ENCODE assay signal across 12 cellular contexts in genomic region chr1:246161626-246162025, GRCh38.
DNase-seq lines count a peak whose midpoint lies in the region; TF ChIP-seq lines count a peak whose summit lies in the region.
"Had no signal": no experiment of that assay in that cellular context is flagged by ENCODE, and none has a peak within 500 bp of the region (broad histone marks: within the 10 kb centered on the region; RNA-seq: fewer than 3 reads in every experiment).

No MANE protein-coding gene starts in this region.

- no peaks in the 10 kb centered on the region for H3F3A ChIP-seq in GM23248 (ENCODE audit: insufficient read depth)
- H3F3A ChIP-seq in SK-N-SH (replicated peaks; ENCODE audit: insufficient read depth): no peaks in the 10 kb centered on the region

- WGBS in GM23248 (ENCODE audit: low coverage in 1 of 2, low lambda C conversion rate in 2 of 2, missing lambda C conversion rate in 2 of 2), 2 experiments: 86 to 100% methylated on average over 1 of the region's 1 CpG
- 100% methylated on average over 1 of the region's 1 CpG for WGBS in SK-N-SH (ENCODE audit: low lambda C conversion rate)

- H3K9ac ChIP-seq in GM23248 (no peak overlapping the region), SK-N-SH (no peak overlapping the region), fibroblast of lung (ENCODE audit: insufficient read depth, low read length) (no peak overlapping the region)
- H3K9ac ChIP-seq: BLaER1 had no signal

- no peaks in the 10 kb centered on the region for H3K9me2 ChIP-seq in GM23248 (ENCODE audit: insufficient read depth)
- no peaks in the 10 kb centered on the region for H3K9me2 ChIP-seq in SK-N-SH

- H3K36me3 ChIP-seq in GM23248 (ENCODE audit: low read depth) (no peaks in the 10 kb centered on the region), SK-N-SH (replicated peaks in 1 of 2; ENCODE audit: control insufficient read depth in 1 of 2, insufficient read depth in 2 of 2, low read length in 1 of 2) (no peaks in the 10 kb centered on the region), fibroblast of lung (ENCODE audit: control insufficient read depth, insufficient read depth, low read length) (no peaks in the 10 kb centered on the region)
- H3K36me3 ChIP-seq: BLaER1, right lobe of liver had no signal

- no peak overlapping the region for H3K4me3 ChIP-seq in AG04450 (ENCODE audit: low read depth, low read length)
- no peak overlapping the region for H3K4me3 ChIP-seq in GM23248
- no peak overlapping the region for H3K4me3 ChIP-seq in SK-N-SH (ENCODE audit: low read depth in 2 of 2, low read length in 1 of 2)
- no peak overlapping the region for H3K4me3 ChIP-seq in fibroblast of lung (replicated peaks in 1 of 4; ENCODE audit: control extremely low read depth in 1 of 4, insufficient read depth in 1 of 4, low read depth in 3 of 4, low read length in 4 of 4)
- H3K4me3 ChIP-seq: BLaER1, right lobe of liver had no signal

- H2AFZ ChIP-seq in GM23248: no peak overlapping the region
- H2AFZ ChIP-seq in SK-N-SH (ENCODE audit: low read depth): no peak overlapping the region
- H2AFZ ChIP-seq in fibroblast of lung (ENCODE audit: low read length): no peak overlapping the region

- CTCF ChIA-PET in AG04450 (lab: Charles Lee): no interaction called here
- CTCF ChIA-PET in SK-N-SH (lab: Yijun Ruan, JAX): interaction anchor here (0.7 kb wide), 1 partner anchor 1850 kb away, joined by 3 read pairs; no protein-coding TSS in a partner anchor

- POLR2A ChIA-PET in AG04450 (lab: Yijun Ruan, JAX): no interaction called here
- POLR2A ChIA-PET in SK-N-SH (lab: Yijun Ruan, JAX): no interaction called here

- no peak overlapping the region for H3K27ac ChIP-seq in AG04450 (ENCODE audit: low read depth, low read length)
- H3K27ac ChIP-seq in GM23248: no peak overlapping the region
- H3K27ac ChIP-seq in SK-N-SH (ENCODE audit: low read depth in 2 of 2, low read length in 1 of 2): peak overlapping the region in 1 of 2 experiments; percentile 47; a peak in 1 of 4 replicates
- no peak overlapping the region for H3K27ac ChIP-seq in fibroblast of lung (ENCODE audit: insufficient read depth, low read length)
- H3K27ac ChIP-seq: BLaER1, right lobe of liver had no signal

- H3K9me3 ChIP-seq in AG04450 (ENCODE audit: control insufficient read depth, insufficient read depth, low read length): no peaks in the 10 kb centered on the region
- no peaks in the 10 kb centered on the region for H3K9me3 ChIP-seq in GM23248 (ENCODE audit: low read depth)
- H3K9me3 ChIP-seq in SK-N-SH: no peaks in the 10 kb centered on the region
- no peaks in the 10 kb centered on the region for H3K9me3 ChIP-seq in fibroblast of lung (ENCODE audit: control insufficient read depth, insufficient read depth, low read depth, low read length)
- H3K9me3 ChIP-seq: BLaER1, right lobe of liver had no signal

- H3K79me2 ChIP-seq in GM23248 (ENCODE audit: insufficient read depth) (no peaks in the 10 kb centered on the region), SK-N-SH (ENCODE audit: insufficient read depth) (no peaks in the 10 kb centered on the region), fibroblast of lung (ENCODE audit: control insufficient read depth, insufficient read depth, low read length) (no peaks in the 10 kb centered on the region)

- H4K20me1 ChIP-seq in GM23248 (ENCODE audit: insufficient read depth): no peaks in the 10 kb centered on the region
- H4K20me1 ChIP-seq in SK-N-SH (ENCODE audit: insufficient read depth): no peaks in the 10 kb centered on the region
- H4K20me1 ChIP-seq in fibroblast of lung (ENCODE audit: control insufficient read depth, extremely low read depth, insufficient read depth, low read length): no peaks in the 10 kb centered on the region
- H4K20me1 ChIP-seq: BLaER1 had no signal

- H3K27me3 ChIP-seq in AG04450 (ENCODE audit: control insufficient read depth, insufficient read depth, low read length) (no peaks in the 10 kb centered on the region), GM23248 (replicated peaks; ENCODE audit: insufficient read depth) (no peaks in the 10 kb centered on the region), SK-N-SH (ENCODE audit: insufficient read depth) (no peaks in the 10 kb centered on the region), fibroblast of lung (ENCODE audit: control insufficient read depth, insufficient read depth, low read length) (no peaks in the 10 kb centered on the region)
- H3K27me3 ChIP-seq: BLaER1, right lobe of liver had no signal

- in situ Hi-C loops in GM23248 (cut with MboI): no loop called here

- 0 out of 2 replicates have a peak, but pooled peaks cover 8% of the 10 kb centered on the region for H3K4me1 ChIP-seq in GM23248 (ENCODE audit: insufficient read depth)
- H3K4me1 ChIP-seq in SK-N-SH (ENCODE audit: control insufficient read depth in 1 of 2, insufficient read depth in 2 of 2, low read depth in 1 of 2, low read length in 1 of 2): peaks cover 1 to 3% of the 10 kb centered on the region in 2 experiments; a peak in 3 of 4 replicates
- H3K4me1 ChIP-seq in fibroblast of lung (ENCODE audit: control insufficient read depth, extremely low read depth, insufficient read depth, low read length): peaks cover 6% of the 10 kb centered on the region
- H3K4me1 ChIP-seq: right lobe of liver had no signal

- TF ChIP-seq CTCF in AG04450 (IDR thresholded peaks at IDR 0.05; ENCODE audit: low read depth, low read length) (no peak), SK-N-SH (IDR thresholded peaks at IDR 0.05) (no peak), fibroblast of lung (conservative IDR thresholded peaks at IDR 0.05 in 1 of 2, IDR thresholded peaks at IDR 0.05 in 1 of 2; ENCODE audit: low read depth in 1 of 2, low read length in 2 of 2) (no peak)

- TF ChIP-seq RAD21 in SK-N-SH (IDR thresholded peaks at IDR 0.05; ENCODE audit: low read length): no peak

- TF ChIP-seq EP300 in SK-N-SH (IDR thresholded peaks at IDR 0.05; ENCODE audit: borderline replicate concordance in 1 of 2, low read depth in 1 of 2, low read length in 1 of 2): no peak; a peak in 1 of 4 replicates

- H3K4me2 ChIP-seq in GM23248 (ENCODE audit: unreplicated experiment) (no peak overlapping the region), SK-N-SH (no peak overlapping the region), fibroblast of lung (ENCODE audit: extremely low read depth, insufficient read depth, low read length) (no peak overlapping the region)
- H3K4me2 ChIP-seq: BLaER1 had no signal

- DNase-seq in AG04450 (ENCODE audit: low read depth, low spot score) (peak; percentile 38), GM23248 (peak; percentile 86), SK-N-SH (no peak), fibroblast of lung (ENCODE audit: low read depth in 2 of 2) (peak; percentile 77 to 87), anterior cingulate cortex (lab: John Stamatoyannopoulos, UW) (no peak), ureter (ENCODE audit: low spot score) (no peak)
- no peak for DNase-seq in NK-92 treated with Interleukin-12 subunit alpha and Interleukin-12 subunit beta, amount 100 ng/mL, for 24 hours (lab: John Stamatoyannopoulos, UW)
- no peak for DNase-seq in activated CD8-positive, alpha-beta memory T cell treated with anti-CD3 and anti-CD28 coated beads for 24 hours
- DNase-seq: activated CD4-positive, alpha-beta T cell treated with anti-CD3 and anti-CD28 coated beads, Interleukin-2, amount 10 ng/mL, durations not matched to agents 24 days and 14 days; right lobe of liver; T-helper 2 cell had no signal

TF ChIP-seq in SK-N-SH, 30 proteins besides CTCF, POLR2A, EP300 and RAD21 (continues in another document):
- TF ChIP-seq FOXJ3 (CRISPR knock-in tag; IDR thresholded peaks at IDR 0.05) (no peak), FOXM1 (IDR thresholded peaks at IDR 0.05; ENCODE audit: low read depth) (no peak), MAX (IDR thresholded peaks at IDR 0.05; ENCODE audit: low read depth) (no peak), SIN3A (IDR thresholded peaks at IDR 0.05; ENCODE audit: borderline replicate concordance, low read depth, low read length) (no peak), POLR2AphosphoS5 (IDR thresholded peaks at IDR 0.05; ENCODE audit: low read depth, low read length) (no peak), NRF1 (IDR thresholded peaks at IDR 0.05; ENCODE audit: low read depth, low read length) (no peak), CHD2 (IDR thresholded peaks at IDR 0.05; ENCODE audit: low read length, partially characterized antibody) (no peak), TAF1 (IDR thresholded peaks at IDR 0.05; ENCODE audit: borderline replicate concordance, low read depth, low read length) (no peak), FOSL2 (IDR thresholded peaks at IDR 0.05; ENCODE audit: borderline replicate concordance, low read depth) (no peak), MXI1 (IDR thresholded peaks at IDR 0.05; ENCODE audit: low read depth, low read length) (no peak), TCF12 (IDR thresholded peaks at IDR 0.05) (peak; percentile 32), ZBTB33 (IDR thresholded peaks at IDR 0.05; ENCODE audit: borderline replicate concordance, low read depth) (no peak), NFIC (IDR thresholded peaks at IDR 0.05; ENCODE audit: borderline replicate concordance) (peak; percentile 82), YY1 (IDR thresholded peaks at IDR 0.05; ENCODE audit: low read depth) (no peak), MEF2A (IDR thresholded peaks at IDR 0.05; ENCODE audit: borderline replicate concordance, low read depth) (no peak), RCOR1 (IDR thresholded peaks at IDR 0.05; ENCODE audit: low read length) (no peak)

Comparison
In these comparisons a context has a peak if more than half of its experiments do, and no peak if none do; other contexts are left out.
1. DNase-seq: peak in AG04450 (single experiment), GM23248 (single experiment) and fibroblast of lung (2 of 2); none in SK-N-SH (single experiment), NK-92 treated with Interleukin-12 subunit alpha and Interleukin-12 subunit beta, amount 100 ng/mL, for 24 hours (single experiment), anterior cingulate cortex (0 of 58), ureter (single experiment) and activated CD8-positive, alpha-beta memory T cell treated with anti-CD3 and anti-CD28 coated beads for 24 hours (single experiment).